1 cellular context compared by ENCODE assay signal in the genomic region with DNA sequence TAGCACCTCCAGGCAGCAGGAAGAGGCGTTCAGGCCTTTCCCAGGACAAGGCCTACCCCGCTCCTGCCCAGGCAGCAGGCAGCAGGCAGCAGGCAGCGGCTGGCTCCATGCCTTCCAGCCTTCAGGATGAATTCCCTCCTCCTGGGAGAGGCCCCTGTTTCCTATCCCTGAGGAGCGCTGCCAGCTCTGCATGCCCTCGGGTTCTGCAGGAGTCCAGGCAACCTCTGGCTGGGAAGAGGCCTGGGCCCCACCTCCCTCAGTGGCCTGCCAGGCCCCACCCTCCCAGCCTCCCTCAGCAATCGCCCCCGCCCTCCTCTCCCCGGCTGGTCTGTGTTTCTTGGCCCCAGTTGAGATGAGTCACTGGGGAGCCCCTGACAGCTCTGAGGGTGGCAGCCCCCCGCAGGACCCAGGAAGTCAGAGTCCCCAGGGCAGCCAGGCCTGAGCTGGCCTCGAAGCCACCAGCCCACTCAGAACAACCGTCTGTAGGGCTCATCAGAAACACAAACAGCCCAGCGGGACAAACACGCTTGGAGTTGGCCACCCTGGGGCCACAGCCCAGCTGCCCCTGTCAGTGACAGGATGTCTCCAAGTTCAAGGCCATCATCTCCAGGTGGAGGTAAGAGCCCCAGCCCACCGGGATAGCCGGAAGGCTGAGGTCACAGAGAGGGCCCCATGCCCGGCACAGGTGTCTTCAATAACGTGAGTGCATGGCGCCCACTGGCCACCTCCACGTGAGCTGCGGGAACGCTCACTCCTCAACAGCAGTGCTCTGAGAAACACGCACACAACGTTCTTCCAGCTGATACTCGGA.
A peak's percentile ranks its signal among the peaks of the same experiment; 100 is the strongest.
TF ChIP-seq lines count a peak whose summit lies in the region.

No MANE protein-coding gene starts in this region.

TF ChIP-seq in HepG2, 621 proteins besides CTCF, POLR2A, EP300 and RAD21 (continued from another document and continues in another):
- TF ChIP-seq, protein P1, sequence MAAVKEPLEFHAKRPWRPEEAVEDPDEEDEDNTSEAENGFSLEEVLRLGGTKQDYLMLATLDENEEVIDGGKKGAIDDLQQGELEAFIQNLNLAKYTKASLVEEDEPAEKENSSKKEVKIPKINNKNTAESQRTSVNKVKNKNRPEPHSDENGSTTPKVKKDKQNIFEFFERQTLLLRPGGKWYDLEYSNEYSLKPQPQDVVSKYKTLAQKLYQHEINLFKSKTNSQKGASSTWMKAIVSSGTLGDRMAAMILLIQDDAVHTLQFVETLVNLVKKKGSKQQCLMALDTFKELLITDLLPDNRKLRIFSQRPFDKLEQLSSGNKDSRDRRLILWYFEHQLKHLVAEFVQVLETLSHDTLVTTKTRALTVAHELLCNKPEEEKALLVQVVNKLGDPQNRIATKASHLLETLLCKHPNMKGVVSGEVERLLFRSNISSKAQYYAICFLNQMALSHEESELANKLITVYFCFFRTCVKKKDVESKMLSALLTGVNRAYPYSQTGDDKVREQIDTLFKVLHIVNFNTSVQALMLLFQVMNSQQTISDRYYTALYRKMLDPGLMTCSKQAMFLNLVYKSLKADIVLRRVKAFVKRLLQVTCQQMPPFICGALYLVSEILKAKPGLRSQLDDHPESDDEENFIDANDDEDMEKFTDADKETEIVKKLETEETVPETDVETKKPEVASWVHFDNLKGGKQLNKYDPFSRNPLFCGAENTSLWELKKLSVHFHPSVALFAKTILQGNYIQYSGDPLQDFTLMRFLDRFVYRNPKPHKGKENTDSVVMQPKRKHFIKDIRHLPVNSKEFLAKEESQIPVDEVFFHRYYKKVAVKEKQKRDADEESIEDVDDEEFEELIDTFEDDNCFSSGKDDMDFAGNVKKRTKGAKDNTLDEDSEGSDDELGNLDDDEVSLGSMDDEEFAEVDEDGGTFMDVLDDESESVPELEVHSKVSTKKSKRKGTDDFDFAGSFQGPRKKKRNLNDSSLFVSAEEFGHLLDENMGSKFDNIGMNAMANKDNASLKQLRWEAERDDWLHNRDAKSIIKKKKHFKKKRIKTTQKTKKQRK (IDR thresholded peaks at IDR 0.05; ENCODE audit: low read length): no peak
- TF ChIP-seq NKX3-1 (CRISPR knock-in tag; IDR thresholded peaks at IDR 0.05): no peak
- no peak for TF ChIP-seq ZNF256 (CRISPR knock-in tag; conservative IDR thresholded peaks at IDR 0.05)
- TF ChIP-seq, protein P2, sequence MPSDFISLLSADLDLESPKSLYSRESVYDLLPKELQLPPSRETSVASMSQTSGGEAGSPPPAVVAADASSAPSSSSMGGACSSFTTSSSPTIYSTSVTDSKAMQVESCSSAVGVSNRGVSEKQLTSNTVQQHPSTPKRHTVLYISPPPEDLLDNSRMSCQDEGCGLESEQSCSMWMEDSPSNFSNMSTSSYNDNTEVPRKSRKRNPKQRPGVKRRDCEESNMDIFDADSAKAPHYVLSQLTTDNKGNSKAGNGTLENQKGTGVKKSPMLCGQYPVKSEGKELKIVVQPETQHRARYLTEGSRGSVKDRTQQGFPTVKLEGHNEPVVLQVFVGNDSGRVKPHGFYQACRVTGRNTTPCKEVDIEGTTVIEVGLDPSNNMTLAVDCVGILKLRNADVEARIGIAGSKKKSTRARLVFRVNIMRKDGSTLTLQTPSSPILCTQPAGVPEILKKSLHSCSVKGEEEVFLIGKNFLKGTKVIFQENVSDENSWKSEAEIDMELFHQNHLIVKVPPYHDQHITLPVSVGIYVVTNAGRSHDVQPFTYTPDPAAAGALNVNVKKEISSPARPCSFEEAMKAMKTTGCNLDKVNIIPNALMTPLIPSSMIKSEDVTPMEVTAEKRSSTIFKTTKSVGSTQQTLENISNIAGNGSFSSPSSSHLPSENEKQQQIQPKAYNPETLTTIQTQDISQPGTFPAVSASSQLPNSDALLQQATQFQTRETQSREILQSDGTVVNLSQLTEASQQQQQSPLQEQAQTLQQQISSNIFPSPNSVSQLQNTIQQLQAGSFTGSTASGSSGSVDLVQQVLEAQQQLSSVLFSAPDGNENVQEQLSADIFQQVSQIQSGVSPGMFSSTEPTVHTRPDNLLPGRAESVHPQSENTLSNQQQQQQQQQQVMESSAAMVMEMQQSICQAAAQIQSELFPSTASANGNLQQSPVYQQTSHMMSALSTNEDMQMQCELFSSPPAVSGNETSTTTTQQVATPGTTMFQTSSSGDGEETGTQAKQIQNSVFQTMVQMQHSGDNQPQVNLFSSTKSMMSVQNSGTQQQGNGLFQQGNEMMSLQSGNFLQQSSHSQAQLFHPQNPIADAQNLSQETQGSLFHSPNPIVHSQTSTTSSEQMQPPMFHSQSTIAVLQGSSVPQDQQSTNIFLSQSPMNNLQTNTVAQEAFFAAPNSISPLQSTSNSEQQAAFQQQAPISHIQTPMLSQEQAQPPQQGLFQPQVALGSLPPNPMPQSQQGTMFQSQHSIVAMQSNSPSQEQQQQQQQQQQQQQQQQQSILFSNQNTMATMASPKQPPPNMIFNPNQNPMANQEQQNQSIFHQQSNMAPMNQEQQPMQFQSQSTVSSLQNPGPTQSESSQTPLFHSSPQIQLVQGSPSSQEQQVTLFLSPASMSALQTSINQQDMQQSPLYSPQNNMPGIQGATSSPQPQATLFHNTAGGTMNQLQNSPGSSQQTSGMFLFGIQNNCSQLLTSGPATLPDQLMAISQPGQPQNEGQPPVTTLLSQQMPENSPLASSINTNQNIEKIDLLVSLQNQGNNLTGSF (CRISPR knock-in tag; IDR thresholded peaks at IDR 0.05): no peak
- no peak for TF ChIP-seq SMC3 (IDR thresholded peaks at IDR 0.05; ENCODE audit: low read length)
- no peak for TF ChIP-seq ZFP62 (CRISPR knock-in tag; IDR thresholded peaks at IDR 0.05)
- TF ChIP-seq, protein P3, sequence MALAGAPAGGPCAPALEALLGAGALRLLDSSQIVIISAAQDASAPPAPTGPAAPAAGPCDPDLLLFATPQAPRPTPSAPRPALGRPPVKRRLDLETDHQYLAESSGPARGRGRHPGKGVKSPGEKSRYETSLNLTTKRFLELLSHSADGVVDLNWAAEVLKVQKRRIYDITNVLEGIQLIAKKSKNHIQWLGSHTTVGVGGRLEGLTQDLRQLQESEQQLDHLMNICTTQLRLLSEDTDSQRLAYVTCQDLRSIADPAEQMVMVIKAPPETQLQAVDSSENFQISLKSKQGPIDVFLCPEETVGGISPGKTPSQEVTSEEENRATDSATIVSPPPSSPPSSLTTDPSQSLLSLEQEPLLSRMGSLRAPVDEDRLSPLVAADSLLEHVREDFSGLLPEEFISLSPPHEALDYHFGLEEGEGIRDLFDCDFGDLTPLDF (CRISPR knock-in tag; IDR thresholded peaks at IDR 0.05): no peak
- TF ChIP-seq NFIB (CRISPR knock-in tag; IDR thresholded peaks at IDR 0.05; ENCODE audit: borderline replicate concordance): no peak
- TF ChIP-seq, protein P4, sequence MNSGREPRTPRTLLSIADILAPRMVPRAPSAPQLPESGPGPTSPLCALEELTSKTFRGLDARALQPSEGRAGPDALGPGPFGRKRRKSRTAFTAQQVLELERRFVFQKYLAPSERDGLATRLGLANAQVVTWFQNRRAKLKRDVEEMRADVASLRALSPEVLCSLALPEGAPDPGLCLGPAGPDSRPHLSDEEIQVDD (CRISPR knock-in tag; IDR thresholded peaks at IDR 0.05; ENCODE audit: borderline replicate concordance): no peak
- TF ChIP-seq SOX6 (IDR thresholded peaks at IDR 0.05): no peak
- peak; percentile 36; the same call in 1 of the 2 replicates for TF ChIP-seq SOX6 (CRISPR knock-in tag; IDR thresholded peaks at IDR 0.05)
- TF ChIP-seq, protein P5, sequence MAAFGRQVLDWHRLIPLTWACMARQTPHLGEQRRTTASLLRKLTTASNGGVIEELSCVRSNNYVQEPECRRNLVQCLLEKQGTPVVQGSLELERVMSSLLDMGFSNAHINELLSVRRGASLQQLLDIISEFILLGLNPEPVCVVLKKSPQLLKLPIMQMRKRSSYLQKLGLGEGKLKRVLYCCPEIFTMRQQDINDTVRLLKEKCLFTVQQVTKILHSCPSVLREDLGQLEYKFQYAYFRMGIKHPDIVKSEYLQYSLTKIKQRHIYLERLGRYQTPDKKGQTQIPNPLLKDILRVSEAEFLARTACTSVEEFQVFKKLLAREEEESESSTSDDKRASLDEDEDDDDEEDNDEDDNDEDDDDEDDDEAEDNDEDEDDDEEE (CRISPR knock-in tag; IDR thresholded peaks at IDR 0.05): no peak
- no peak for TF ChIP-seq NR2F2 (IDR thresholded peaks at IDR 0.05; ENCODE audit: borderline replicate concordance, low read depth)
- TF ChIP-seq MEIS2 (CRISPR knock-in tag; IDR thresholded peaks at IDR 0.05): peak; percentile 55; the same call in 1 of the 2 replicates
- TF ChIP-seq CBX5 (CRISPR knock-in tag; IDR thresholded peaks at IDR 0.05; ENCODE audit: borderline replicate concordance): no peak
- TF ChIP-seq, protein P6, sequence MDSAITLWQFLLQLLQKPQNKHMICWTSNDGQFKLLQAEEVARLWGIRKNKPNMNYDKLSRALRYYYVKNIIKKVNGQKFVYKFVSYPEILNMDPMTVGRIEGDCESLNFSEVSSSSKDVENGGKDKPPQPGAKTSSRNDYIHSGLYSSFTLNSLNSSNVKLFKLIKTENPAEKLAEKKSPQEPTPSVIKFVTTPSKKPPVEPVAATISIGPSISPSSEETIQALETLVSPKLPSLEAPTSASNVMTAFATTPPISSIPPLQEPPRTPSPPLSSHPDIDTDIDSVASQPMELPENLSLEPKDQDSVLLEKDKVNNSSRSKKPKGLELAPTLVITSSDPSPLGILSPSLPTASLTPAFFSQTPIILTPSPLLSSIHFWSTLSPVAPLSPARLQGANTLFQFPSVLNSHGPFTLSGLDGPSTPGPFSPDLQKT (CRISPR knock-in tag; IDR thresholded peaks at IDR 0.05; ENCODE audit: borderline replicate concordance): no peak
- no peak for TF ChIP-seq ZFP36L2 (CRISPR knock-in tag; IDR thresholded peaks at IDR 0.05)
- no peak for TF ChIP-seq SATB2 (CRISPR knock-in tag; IDR thresholded peaks at IDR 0.05)
- TF ChIP-seq, protein P7, sequence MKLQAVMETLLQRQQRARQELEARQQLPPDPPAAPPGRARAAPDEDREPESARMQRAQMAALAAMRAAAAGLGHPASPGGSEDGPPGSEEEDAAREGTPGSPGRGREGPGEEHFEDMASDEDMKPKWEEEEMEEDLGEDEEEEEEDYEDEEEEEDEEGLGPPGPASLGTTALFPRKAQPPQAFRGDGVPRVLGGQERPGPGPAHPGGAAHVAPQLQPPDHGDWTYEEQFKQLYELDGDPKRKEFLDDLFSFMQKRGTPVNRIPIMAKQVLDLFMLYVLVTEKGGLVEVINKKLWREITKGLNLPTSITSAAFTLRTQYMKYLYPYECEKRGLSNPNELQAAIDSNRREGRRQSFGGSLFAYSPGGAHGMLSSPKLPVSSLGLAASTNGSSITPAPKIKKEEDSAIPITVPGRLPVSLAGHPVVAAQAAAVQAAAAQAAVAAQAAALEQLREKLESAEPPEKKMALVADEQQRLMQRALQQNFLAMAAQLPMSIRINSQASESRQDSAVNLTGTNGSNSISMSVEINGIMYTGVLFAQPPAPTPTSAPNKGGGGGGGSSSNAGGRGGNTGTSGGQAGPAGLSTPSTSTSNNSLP (IDR thresholded peaks at IDR 0.05; ENCODE audit: low read depth, low read length): no peak
- no peak for TF ChIP-seq MAFG (CRISPR knock-in tag; IDR thresholded peaks at IDR 0.05)
- TF ChIP-seq AGO2 (optimal IDR thresholded peaks at IDR 0.05; ENCODE audit: low read depth, low read length): no peak
- TF ChIP-seq TBX2 (CRISPR knock-in tag; IDR thresholded peaks at IDR 0.05; ENCODE audit: borderline replicate concordance): 0 out of 2 replicates have a peak, but pooled peaks have one; percentile 25
- TF ChIP-seq ZNF816 (CRISPR knock-in tag; IDR thresholded peaks at IDR 0.05; ENCODE audit: borderline replicate concordance): no peak
- TF ChIP-seq GATA4 (IDR thresholded peaks at IDR 0.05; ENCODE audit: borderline replicate concordance, low read depth): no peak
- TF ChIP-seq, protein P8, sequence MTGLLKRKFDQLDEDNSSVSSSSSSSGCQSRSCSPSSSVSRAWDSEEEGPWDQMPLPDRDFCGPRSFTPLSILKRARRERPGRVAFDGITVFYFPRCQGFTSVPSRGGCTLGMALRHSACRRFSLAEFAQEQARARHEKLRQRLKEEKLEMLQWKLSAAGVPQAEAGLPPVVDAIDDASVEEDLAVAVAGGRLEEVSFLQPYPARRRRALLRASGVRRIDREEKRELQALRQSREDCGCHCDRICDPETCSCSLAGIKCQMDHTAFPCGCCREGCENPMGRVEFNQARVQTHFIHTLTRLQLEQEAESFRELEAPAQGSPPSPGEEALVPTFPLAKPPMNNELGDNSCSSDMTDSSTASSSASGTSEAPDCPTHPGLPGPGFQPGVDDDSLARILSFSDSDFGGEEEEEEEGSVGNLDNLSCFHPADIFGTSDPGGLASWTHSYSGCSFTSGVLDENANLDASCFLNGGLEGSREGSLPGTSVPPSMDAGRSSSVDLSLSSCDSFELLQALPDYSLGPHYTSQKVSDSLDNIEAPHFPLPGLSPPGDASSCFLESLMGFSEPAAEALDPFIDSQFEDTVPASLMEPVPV (CRISPR knock-in tag; IDR thresholded peaks at IDR 0.05): no peak
- no peak for TF ChIP-seq TRIM24 (CRISPR knock-in tag; IDR thresholded peaks at IDR 0.05)
- TF ChIP-seq SIX1 (CRISPR knock-in tag; IDR thresholded peaks at IDR 0.05; ENCODE audit: borderline replicate concordance): no peak
- TF ChIP-seq, protein P9, sequence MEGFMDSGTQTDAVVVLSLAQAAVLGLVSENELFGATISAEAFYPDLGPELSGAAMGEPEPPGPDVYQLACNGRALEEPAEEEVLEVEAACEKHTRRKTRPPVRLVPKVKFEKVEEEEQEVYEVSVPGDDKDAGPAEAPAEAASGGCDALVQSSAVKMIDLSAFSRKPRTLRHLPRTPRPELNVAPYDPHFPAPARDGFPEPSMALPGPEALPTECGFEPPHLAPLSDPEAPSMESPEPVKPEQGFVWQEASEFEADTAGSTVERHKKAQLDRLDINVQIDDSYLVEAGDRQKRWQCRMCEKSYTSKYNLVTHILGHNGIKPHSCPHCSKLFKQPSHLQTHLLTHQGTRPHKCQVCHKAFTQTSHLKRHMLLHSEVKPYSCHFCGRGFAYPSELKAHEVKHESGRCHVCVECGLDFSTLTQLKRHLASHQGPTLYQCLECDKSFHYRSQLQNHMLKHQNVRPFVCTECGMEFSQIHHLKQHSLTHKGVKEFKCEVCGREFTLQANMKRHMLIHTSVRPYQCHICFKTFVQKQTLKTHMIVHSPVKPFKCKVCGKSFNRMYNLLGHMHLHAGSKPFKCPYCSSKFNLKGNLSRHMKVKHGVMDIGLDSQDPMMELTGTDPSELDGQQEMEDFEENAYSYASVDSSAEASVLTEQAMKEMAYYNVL (CRISPR knock-in tag; IDR thresholded peaks at IDR 0.05; ENCODE audit: borderline replicate concordance): no peak
- no peak for TF ChIP-seq SP140L (CRISPR knock-in tag; IDR thresholded peaks at IDR 0.05; ENCODE audit: borderline replicate concordance)
- TF ChIP-seq SAFB2 (CRISPR knock-in tag; IDR thresholded peaks at IDR 0.05; ENCODE audit: borderline replicate concordance, low read depth): no peak
- no peak for TF ChIP-seq ZFP1 (CRISPR knock-in tag; IDR thresholded peaks at IDR 0.05)
- no peak for TF ChIP-seq SSRP1 (CRISPR knock-in tag; IDR thresholded peaks at IDR 0.05)
- TF ChIP-seq DPF2 (CRISPR knock-in tag; IDR thresholded peaks at IDR 0.05; ENCODE audit: borderline replicate concordance, low read depth): no peak
- TF ChIP-seq, protein P10, sequence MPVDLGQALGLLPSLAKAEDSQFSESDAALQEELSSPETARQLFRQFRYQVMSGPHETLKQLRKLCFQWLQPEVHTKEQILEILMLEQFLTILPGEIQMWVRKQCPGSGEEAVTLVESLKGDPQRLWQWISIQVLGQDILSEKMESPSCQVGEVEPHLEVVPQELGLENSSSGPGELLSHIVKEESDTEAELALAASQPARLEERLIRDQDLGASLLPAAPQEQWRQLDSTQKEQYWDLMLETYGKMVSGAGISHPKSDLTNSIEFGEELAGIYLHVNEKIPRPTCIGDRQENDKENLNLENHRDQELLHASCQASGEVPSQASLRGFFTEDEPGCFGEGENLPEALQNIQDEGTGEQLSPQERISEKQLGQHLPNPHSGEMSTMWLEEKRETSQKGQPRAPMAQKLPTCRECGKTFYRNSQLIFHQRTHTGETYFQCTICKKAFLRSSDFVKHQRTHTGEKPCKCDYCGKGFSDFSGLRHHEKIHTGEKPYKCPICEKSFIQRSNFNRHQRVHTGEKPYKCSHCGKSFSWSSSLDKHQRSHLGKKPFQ (CRISPR knock-in tag; IDR thresholded peaks at IDR 0.05; ENCODE audit: insufficient replicate concordance): no peak
- 0 out of 2 replicates have a peak, but pooled peaks have one; percentile 68 for TF ChIP-seq ZNF737 (CRISPR knock-in tag; IDR thresholded peaks at IDR 0.05; ENCODE audit: borderline replicate concordance)
- TF ChIP-seq ZBTB38 (CRISPR knock-in tag; IDR thresholded peaks at IDR 0.05): peak; percentile 81; the same call in 1 of the 2 replicates
